ENCODE assay signal across 1 cellular context in genomic region chr22:21752276-21752675, GRCh38.
TF ChIP-seq lines count a peak whose summit lies in the region.

No MANE protein-coding gene starts in this region.

TF ChIP-seq in WTC11, 78 proteins besides CTCF, POLR2A, EP300 and RAD21 (continued from another document):
- TF ChIP-seq AR (CRISPR knock-in tag; IDR thresholded peaks at IDR 0.05), result no peak
- TF ChIP-seq MLX (CRISPR knock-in tag; IDR thresholded peaks at IDR 0.05), result no peak
- TF ChIP-seq E2F4 (CRISPR knock-in tag; IDR thresholded peaks at IDR 0.05; ENCODE audit: borderline replicate concordance, low read depth), result no peak
